ENCODE assay signal across 20 cellular contexts in the genomic region with DNA sequence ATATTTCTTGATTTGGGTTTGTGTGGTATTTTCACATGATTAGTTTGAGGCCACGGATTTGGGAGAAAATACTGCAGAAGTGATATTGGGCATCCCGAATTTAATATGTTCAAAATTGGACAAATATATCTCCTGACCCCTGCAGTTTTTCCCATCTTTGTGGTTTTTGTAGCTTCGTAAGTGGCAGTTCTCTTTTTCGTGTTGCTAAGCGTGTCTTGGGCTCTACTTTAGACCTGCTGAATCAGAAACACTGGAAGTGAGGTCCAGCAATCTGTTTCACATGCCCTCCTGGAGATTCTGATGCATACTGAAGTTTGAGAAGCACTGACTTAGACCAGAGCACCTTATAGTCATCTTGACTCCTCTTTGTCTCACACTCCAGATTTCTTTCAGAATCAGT.
"Had no signal": no experiment of that assay in that cellular context is flagged by ENCODE, and none has a peak within 500 bp of the region (broad histone marks: within the 10 kb centered on the region; RNA-seq: fewer than 3 reads in every experiment).

No MANE protein-coding gene starts in this region.

- H3K9me3 Mint-ChIP-seq: activated T-cell treated with anti-CD3 and anti-CD28 coated beads, Interleukin-2, amount 50 U/mL, for 24 hours; effector memory CD8-positive, alpha-beta T cell; immature natural killer cell; neural progenitor cell had no signal

- H3K27me3 Mint-ChIP-seq: activated CD4-positive, alpha-beta T cell treated with anti-CD3 and anti-CD28 coated beads for 36 hours; activated T-cell treated with anti-CD3 and anti-CD28 coated beads, Interleukin-2, amount 50 U/mL, for 24 hours; activated T-helper 17 cell treated with anti-CD3 and anti-CD28 coated beads, Interleukin-2, amount 50 U/mL, for 72 hours; effector memory CD8-positive, alpha-beta T cell; naive thymus-derived CD8-positive, alpha-beta T cell; stimulated activated memory B cell treated with anti-CD40 and anti-IgM and Interleukin-4, amounts not matched to agents 10 μg/mL and 1 μg/mL and 100 μg/mL, for 72 hours had no signal

- ATAC-seq: activated CD4-positive, alpha-beta T cell treated with anti-CD3 and anti-CD28 coated beads for 36 hours; activated naive CD4-positive, alpha-beta T cell treated with anti-CD3 and anti-CD28 coated beads, Interleukin-2, amount 50 U/mL, for 72 hours; activated T-helper 17 cell treated with anti-CD3 and anti-CD28 coated beads, Interleukin-2, amount 50 U/mL, for 72 hours; effector memory CD8-positive, alpha-beta T cell; esophagus mucosa; naive thymus-derived CD8-positive, alpha-beta T cell; stimulated activated memory B cell treated with anti-CD40 and anti-IgM and Interleukin-4, amounts not matched to agents 10 μg/mL and 1 μg/mL and 100 μg/mL, for 72 hours had no signal

- DNase-seq: activated CD4-positive, alpha-beta T cell treated with anti-CD3 and anti-CD28 coated beads for 36 hours; activated CD4-positive, alpha-beta T cell treated with anti-CD3 and anti-CD28 coated beads, Interleukin-2, amount 50 U/mL, for 4 hours; activated CD8-positive, alpha-beta memory T cell treated with anti-CD3 and anti-CD28 coated beads for 24 hours; activated CD8-positive, alpha-beta memory T cell treated with anti-CD3 and anti-CD28 coated beads, Interleukin-2, amount 50 U/mL, for 4 hours; activated T-cell treated with anti-CD3 and anti-CD28 coated beads, Interleukin-2, amount 50 U/mL, for 24 hours; central memory CD4-positive, alpha-beta T cell; effector memory CD8-positive, alpha-beta T cell; foreskin melanocyte; glutamatergic neuron; immature natural killer cell; naive thymus-derived CD8-positive, alpha-beta T cell; sigmoid colon; stimulated activated CD4-positive, alpha-beta T cell treated with anti-CD3 and anti-CD28 coated beads, Interleukin-15, amount 100 ng/mL, for 24 hours; stomach had no signal

- H3K27ac Mint-ChIP-seq: activated CD4-positive, alpha-beta T cell treated with anti-CD3 and anti-CD28 coated beads for 36 hours; activated naive CD4-positive, alpha-beta T cell treated with anti-CD3 and anti-CD28 coated beads, Interleukin-2, amount 50 U/mL, for 72 hours; activated T-cell treated with anti-CD3 and anti-CD28 coated beads, Interleukin-2, amount 50 U/mL, for 24 hours; activated T-helper 17 cell treated with anti-CD3 and anti-CD28 coated beads, Interleukin-2, amount 50 U/mL, for 72 hours; effector memory CD8-positive, alpha-beta T cell; mesothelial cell of epicardium; neural progenitor cell; stimulated activated memory B cell treated with anti-CD40 and anti-IgM and Interleukin-4, amounts not matched to agents 10 μg/mL and 1 μg/mL and 100 μg/mL, for 72 hours had no signal

- H3K4me3 Mint-ChIP-seq: activated CD4-positive, alpha-beta T cell treated with anti-CD3 and anti-CD28 coated beads for 36 hours; activated T-cell treated with anti-CD3 and anti-CD28 coated beads, Interleukin-2, amount 50 U/mL, for 24 hours; activated T-helper 17 cell treated with anti-CD3 and anti-CD28 coated beads, Interleukin-2, amount 50 U/mL, for 72 hours; effector memory CD8-positive, alpha-beta T cell; mesothelial cell of epicardium; naive thymus-derived CD8-positive, alpha-beta T cell; neural progenitor cell; stimulated activated memory B cell treated with anti-CD40 and anti-IgM and Interleukin-4, amounts not matched to agents 10 μg/mL and 1 μg/mL and 100 μg/mL, for 72 hours had no signal

- H3K4me1 Mint-ChIP-seq: neural progenitor cell had no signal
